ENCODE assay signal across 12 cellular contexts in genomic region chr2:60337142-60337497, GRCh38.
DNase-seq lines count a peak whose midpoint lies in the region; ATAC-seq and TF ChIP-seq lines count a peak whose summit lies in the region.
"Had no signal": no experiment of that assay in that cellular context is flagged by ENCODE, and none has a peak within 500 bp of the region (broad histone marks: within the 10 kb centered on the region; RNA-seq: fewer than 3 reads in every experiment).

No MANE protein-coding gene starts in this region.

- intact Hi-C loops in heart left ventricle (cut with DNase I): loop anchor here in 7 of 10 donors (2.0 to 10.0 kb wide), 6 partner anchors 98 to 218 kb away; partner anchors contain the start of gene BCL11A (in 3 of the 7)
- intact Hi-C loops in activated naive CD4-positive, alpha-beta T cell treated with anti-CD3 and anti-CD28 coated beads for 36 hours (cut with micrococcal nuclease): no loop called here

- no peaks in the 10 kb centered on the region for H3K4me1 Mint-ChIP-seq in activated naive CD4-positive, alpha-beta T cell treated with anti-CD3 and anti-CD28 coated beads for 36 hours (ENCODE audit: low read depth)
- H3K4me1 Mint-ChIP-seq: T-cell had no signal

- H3K9me3 Mint-ChIP-seq in activated naive CD4-positive, alpha-beta T cell treated with anti-CD3 and anti-CD28 coated beads for 36 hours: no peaks in the 10 kb centered on the region
- H3K9me3 Mint-ChIP-seq: CD4-positive, alpha-beta T cell; T-cell had no signal

- ATAC-seq in GM21390 (IDR thresholded peaks at IDR 0.05; ENCODE audit: unreplicated experiment) (peak; percentile 32), heart left ventricle (peak; percentile 47 to 84 (median 64)), HG03175 (IDR thresholded peaks at IDR 0.05; ENCODE audit: unreplicated experiment) (no peak)
- ATAC-seq: T-cell had no signal

- H3K36me3 ChIP-seq in BE2C (no peaks in the 10 kb centered on the region), heart left ventricle (no peaks in the 10 kb centered on the region)

- H3K27me3 ChIP-seq in BE2C: no peaks in the 10 kb centered on the region
- H3K27me3 ChIP-seq in heart left ventricle: no peaks in the 10 kb centered on the region

- no peaks in the 10 kb centered on the region for H3K27me3 Mint-ChIP-seq in activated naive CD4-positive, alpha-beta T cell treated with anti-CD3 and anti-CD28 coated beads for 36 hours (ENCODE audit: low read depth)
- H3K27me3 Mint-ChIP-seq: CD4-positive, alpha-beta T cell had no signal

- WGBS in heart left ventricle, 4 donors: 43 to 61% (median 52%) methylated on average over 4 of the region's 4 CpGs

- TF ChIP-seq CTCF in BE2C (IDR thresholded peaks at IDR 0.05; ENCODE audit: low read depth, low read length): peak; percentile 17; the same call in 1 of the 2 replicates
- peak in 9 of 12 donors; percentile 11 to 49 (median 36) for TF ChIP-seq CTCF in heart left ventricle (IDR thresholded peaks at IDR 0.05)

- H3K4me1 ChIP-seq in BE2C (no peaks in the 10 kb centered on the region; the same call in 1 of the 2 replicates), heart left ventricle (peaks cover 0 to 26% (median 0%) of the 10 kb centered on the region in 12 donors)

- TF ChIP-seq POLR2A in heart left ventricle (IDR thresholded peaks at IDR 0.05): no peak

- DNase-seq in BE2C: no peak
- peak; percentile 34 for DNase-seq in NAMALWA (ENCODE audit: low spot score)
- peak in 3 of 5 donors; percentile 25 to 62 (median 55) for DNase-seq in heart left ventricle
- no peak for DNase-seq in AML-193 (lab: John Stamatoyannopoulos, UW)
- no peak for DNase-seq in activated naive CD4-positive, alpha-beta T cell treated with anti-CD3 and anti-CD28 coated beads for 36 hours
- DNase-seq in activated CD4-positive, alpha-beta T cell treated with anti-CD3 and anti-CD28 coated beads, Interleukin-2, amount 50 U/mL, for 48 hours: no peak
- DNase-seq: CD4-positive, alpha-beta T cell; hippocampal formation; NCI-H2171 treated with DMSO at 0.1 percent for 48 hours; T-cell had no signal

- H3K36me3 Mint-ChIP-seq in activated naive CD4-positive, alpha-beta T cell treated with anti-CD3 and anti-CD28 coated beads for 36 hours (ENCODE audit: low read depth): no peaks in the 10 kb centered on the region
- H3K36me3 Mint-ChIP-seq: T-cell had no signal

- H3K4me3 Mint-ChIP-seq in activated naive CD4-positive, alpha-beta T cell treated with anti-CD3 and anti-CD28 coated beads for 36 hours: no peak overlapping the region
- H3K4me3 Mint-ChIP-seq: CD4-positive, alpha-beta T cell; T-cell had no signal

- H3K27ac Mint-ChIP-seq in activated naive CD4-positive, alpha-beta T cell treated with anti-CD3 and anti-CD28 coated beads for 36 hours: no peak overlapping the region
- H3K27ac Mint-ChIP-seq: CD4-positive, alpha-beta T cell had no signal

- no peak overlapping the region for H3K27ac ChIP-seq in heart left ventricle

- H3K4me3 ChIP-seq in BE2C (ENCODE audit: low read depth, low read length) (no peak overlapping the region), heart left ventricle (no peak overlapping the region)

- H3K9me3 ChIP-seq in BE2C: no peaks in the 10 kb centered on the region
- no peaks in the 10 kb centered on the region for H3K9me3 ChIP-seq in heart left ventricle

- CTCF ChIA-PET in activated naive CD4-positive, alpha-beta T cell treated with anti-CD3 and anti-CD28 coated beads for 36 hours (lab: Charles Lee): no interaction called here

Comparison
In these comparisons a context has a peak if more than half of its experiments do, and no peak if none do; other contexts are left out.
1. DNase-seq: peak in NAMALWA (single experiment) and heart left ventricle (3 of 5); none in BE2C (single experiment), AML-193 (0 of 2), activated naive CD4-positive, alpha-beta T cell treated with anti-CD3 and anti-CD28 coated beads for 36 hours (single experiment) and activated CD4-positive, alpha-beta T cell treated with anti-CD3 and anti-CD28 coated beads, Interleukin-2, amount 50 U/mL, for 48 hours (0 of 2).